10 cellular contexts compared by ENCODE assay signal in genomic region chr10:71312840-71313789, GRCh38. TPM values are rescaled to one million over a fixed set of nuclear protein-coding genes. Genes with fewer than 3 reads are reported as not detected.
A peak's percentile ranks its signal among the peaks of the same experiment; 100 is the strongest.
DNase-seq lines count a peak whose midpoint lies in the region; ATAC-seq and TF ChIP-seq lines count a peak whose summit lies in the region.
"Had no signal": no experiment of that assay in that cellular context is flagged by ENCODE, and none has a peak within 500 bp of the region (broad histone marks: within the 10 kb centered on the region; RNA-seq: fewer than 3 reads in every experiment).

No MANE protein-coding gene starts in this region.

- DNase-seq in NCI-H446 treated with DMSO at 0.1 percent for 48 hours (lab: John Stamatoyannopoulos, UW) (peak; percentile 92), dorsolateral prefrontal cortex (peak; percentile 37 to 94 (median 72)), middle frontal gyrus (ENCODE audit: extremely low spot score, low spot score) (peak; percentile 40), ureter (ENCODE audit: low spot score) (peak; percentile 71), iPS-NIHi11 (ENCODE audit: low spot score) (no peak), GF-D8 (lab: John Stamatoyannopoulos, UW) (no peak)
- DNase-seq: NCI-H2029, T-helper 2 cell had no signal

- H3K4me3 ChIP-seq in dorsolateral prefrontal cortex = peak overlapping the region in 17 of 59 donors; percentile 0 to 58 (median 16)

- no peaks in the 10 kb centered on the region for H3K27me3 ChIP-seq in dorsolateral prefrontal cortex

- TF ChIP-seq CTCF in dorsolateral prefrontal cortex (IDR thresholded peaks at IDR 0.05 in 54 of 56, conservative IDR thresholded peaks at IDR 0.05 in 2 of 56; ENCODE audit: low read depth in 1 of 56, partially characterized antibody in 56 of 56) = no peak

- no peak for ATAC-seq in GM18907 (IDR thresholded peaks at IDR 0.05; ENCODE audit: unreplicated experiment)

- H3K27ac ChIP-seq in dorsolateral prefrontal cortex = peak overlapping the region in 29 of 59 donors; percentile 1 to 71 (median 42)
- H3K27ac ChIP-seq: parathyroid adenoma had no signal

- intact Hi-C loops in dorsolateral prefrontal cortex (cut with DNase I) = loop anchor here (10.0 kb wide), 6 partner anchors 502 to 1022 kb away; partner anchors contain the start of genes ANAPC16 (in 1 of the 2) and ASCC1 (in 1 of the 2)

RNA-seq across cellular contexts. Expression of gene SLC29A3, which starts 5.9 kb away (rescaled TPM):
- total RNA-seq in dorsolateral prefrontal cortex (10 to 100 TPM in 36 of 120 experiments, 1 to 10 TPM in 84; 5.1 to 15.4 (median 9.2) TPM), ureter (22.4 TPM)

Comparison
In these comparisons a context has a peak if more than half of its experiments do, and no peak if none do; other contexts are left out.
1. DNase-seq: peak in NCI-H446 treated with DMSO at 0.1 percent for 48 hours (single experiment), dorsolateral prefrontal cortex (10 of 10), middle frontal gyrus (single experiment) and ureter (single experiment); none in iPS-NIHi11 (single experiment) and GF-D8 (single experiment).